Comparison of ENCODE assay signal across 1 cellular context in genomic region chr1:162056043-162056442, GRCh38.
TF ChIP-seq lines count a peak whose summit lies in the region.

No MANE protein-coding gene starts in this region.

TF ChIP-seq in K562, 482 proteins besides CTCF, POLR2A, EP300 and RAD21 (continued from another document):
- TF ChIP-seq AFF1 (IDR thresholded peaks at IDR 0.05; ENCODE audit: low read depth in 1 of 2, partially characterized antibody in 2 of 2): peak in 1 of 2 experiments; percentile 88
- TF ChIP-seq RCOR1 (IDR thresholded peaks at IDR 0.05; ENCODE audit: borderline replicate concordance in 1 of 2, low read depth in 2 of 2, low read length in 2 of 2): 0 out of 4 replicates have a peak, but pooled peaks of 1 of the 2 experiments have one; percentile 42
- peak in 2 of 3 experiments; percentile 43 to 65 for TF ChIP-seq YY1 (IDR thresholded peaks at IDR 0.05; ENCODE audit: borderline replicate concordance in 1 of 3, control insufficient read depth in 1 of 3, extremely low read depth in 1 of 3, insufficient read depth in 3 of 3, insufficient read length in 1 of 3, insufficient replicate concordance in 2 of 3, low read depth in 1 of 3, low read length in 2 of 3)
